Comparison of ENCODE assay signal across 7 cellular contexts in genomic region chr6:44220913-44221290, GRCh38. TPM values are rescaled to one million over a fixed set of nuclear protein-coding genes. Genes with fewer than 3 reads are reported as not detected.
DNase-seq lines count a peak whose midpoint lies in the region; ATAC-seq, FAIRE-seq and TF ChIP-seq lines count a peak whose summit lies in the region.
"Had no signal": no experiment of that assay in that cellular context is flagged by ENCODE, and none has a peak within 500 bp of the region (broad histone marks: within the 10 kb centered on the region; RNA-seq: fewer than 3 reads in every experiment).

No MANE protein-coding gene starts in this region.

- peaks cover 43% of the 10 kb centered on the region for H3K4me1 Mint-ChIP-seq in activated CD4-positive, alpha-beta memory T cell treated with anti-CD3 and anti-CD28 coated beads, Interleukin-2, amount 10 ng/mL, durations not matched to agents 7 days and 5 days
- H3K4me1 Mint-ChIP-seq in activated CD4-positive, alpha-beta memory T cell treated with anti-CD3 and anti-CD28 coated beads for 36 hours (ENCODE audit: low read depth) = peaks cover 34% of the 10 kb centered on the region

- TF ChIP-seq CTCF in kidney (IDR thresholded peaks at IDR 0.05; ENCODE audit: borderline replicate concordance, extremely low read depth, insufficient read depth) (no peak), tibial artery (IDR thresholded peaks at IDR 0.05) (no peak)

- DNase-seq in activated CD4-positive, alpha-beta memory T cell treated with anti-CD3 and anti-CD28 coated beads, Interleukin-2, amount 10 ng/mL, durations not matched to agents 7 days and 5 days = no peak
- no peak for DNase-seq in activated CD4-positive, alpha-beta memory T cell treated with anti-CD3 and anti-CD28 coated beads for 36 hours
- DNase-seq in kidney = peak; percentile 49
- DNase-seq in tibial artery = no peak
- DNase-seq in GF-D8 (lab: John Stamatoyannopoulos, UW) = no peak

- intact Hi-C loops in activated CD4-positive, alpha-beta memory T cell treated with anti-CD3 and anti-CD28 coated beads for 36 hours (cut with micrococcal nuclease) = loop anchor here (1.0 to 5.0 kb wide), 4 partner anchors 32 to 94 kb away; partner anchors contain the start of genes MRPL14, SLC35B2 and TMEM63B
- intact Hi-C loops in kidney (cut with DNase I) = no loop called here
- intact Hi-C loops in tibial artery (cut with DNase I; ENCODE audit: low total_unique reads) = no loop called here

- CTCF ChIA-PET in activated CD4-positive, alpha-beta memory T cell treated with anti-CD3 and anti-CD28 coated beads, Interleukin-2, amount 10 ng/mL, durations not matched to agents 7 days and 5 days (lab: Charles Lee) = interaction anchor here (0.9 to 2.9 kb wide), 7 partner anchors 14 to 52 kb away, joined by 3 to 15 read pairs (median 4); partner anchors contain the start of gene SLC35B2
- CTCF ChIA-PET in activated CD4-positive, alpha-beta memory T cell treated with anti-CD3 and anti-CD28 coated beads for 36 hours (lab: Charles Lee) = interaction anchor here (0.7 to 2.0 kb wide), 11 partner anchors 9 to 117 kb away, joined by 3 to 13 read pairs (median 4); partner anchors contain the start of genes HSP90AB1 and SLC35B2

- no peak for FAIRE-seq in kidney (lab: Jason Lieb, UNC)

- H3K9me3 ChIP-seq in kidney (ENCODE audit: control insufficient read depth in 1 of 2, low read length in 2 of 2) (no peaks in the 10 kb centered on the region), tibial artery (no peaks in the 10 kb centered on the region)

- H3K4me1 ChIP-seq in kidney (ENCODE audit: control insufficient read depth in 1 of 2, insufficient read depth in 1 of 2, low read depth in 1 of 2, low read length in 2 of 2) = peaks cover 14 to 32% of the 10 kb centered on the region in 2 donors
- peaks cover 0 to 86% (median 72%) of the 10 kb centered on the region in 4 donors for H3K4me1 ChIP-seq in tibial artery

- no peak overlapping the region for H3K4me3 Mint-ChIP-seq in activated CD4-positive, alpha-beta memory T cell treated with anti-CD3 and anti-CD28 coated beads, Interleukin-2, amount 10 ng/mL, durations not matched to agents 7 days and 5 days
- no peak overlapping the region for H3K4me3 Mint-ChIP-seq in activated CD4-positive, alpha-beta memory T cell treated with anti-CD3 and anti-CD28 coated beads for 36 hours

- no peak overlapping the region for H3K4me3 ChIP-seq in kidney (ENCODE audit: low read length in 2 of 2)
- H3K4me3 ChIP-seq in tibial artery = peak overlapping the region; percentile 68 to 83

- POLR2A ChIA-PET in activated CD4-positive, alpha-beta memory T cell treated with anti-CD3 and anti-CD28 coated beads, Interleukin-2, amount 10 ng/mL, durations not matched to agents 7 days and 5 days (lab: Charles Lee) = interaction anchor here (5.0 to 6.4 kb wide), 2 partner anchors 26 to 35 kb away, joined by 23 to 88 read pairs; partner anchors contain the start of genes HSP90AB1 and SLC35B2
- POLR2A ChIA-PET in activated CD4-positive, alpha-beta memory T cell treated with anti-CD3 and anti-CD28 coated beads for 36 hours (lab: Charles Lee) = interaction anchor here (1.2 to 5.1 kb wide), 2 partner anchors 26 to 36 kb away, joined by 4 to 93 read pairs; partner anchors contain the start of genes HSP90AB1 and SLC35B2

- H3K9ac ChIP-seq in kidney (ENCODE audit: low read length in 2 of 2) = no peak overlapping the region

- H3K27ac ChIP-seq in kidney (ENCODE audit: low read depth in 2 of 2, low read length in 2 of 2) = peak overlapping the region; percentile 86 to 91
- H3K27ac ChIP-seq in tibial artery = peak overlapping the region; percentile 97 to 99

- H3K36me3 Mint-ChIP-seq in activated CD4-positive, alpha-beta memory T cell treated with anti-CD3 and anti-CD28 coated beads, Interleukin-2, amount 10 ng/mL, durations not matched to agents 7 days and 5 days (ENCODE audit: low read depth) = no peaks in the 10 kb centered on the region
- peaks cover 4% of the 10 kb centered on the region for H3K36me3 Mint-ChIP-seq in activated CD4-positive, alpha-beta memory T cell treated with anti-CD3 and anti-CD28 coated beads for 36 hours

- no peak for ATAC-seq in HG03342 (IDR thresholded peaks at IDR 0.05; ENCODE audit: unreplicated experiment)

- H3K27me3 ChIP-seq in tibial artery = no peaks in the 10 kb centered on the region

- peaks cover 17% of the 10 kb centered on the region for H3K27me3 Mint-ChIP-seq in activated CD4-positive, alpha-beta memory T cell treated with anti-CD3 and anti-CD28 coated beads, Interleukin-2, amount 10 ng/mL, durations not matched to agents 7 days and 5 days
- peaks cover 9% of the 10 kb centered on the region for H3K27me3 Mint-ChIP-seq in activated CD4-positive, alpha-beta memory T cell treated with anti-CD3 and anti-CD28 coated beads for 36 hours

- H3K36me3 ChIP-seq in kidney (ENCODE audit: control insufficient read depth in 1 of 2, insufficient read depth in 2 of 2, low read length in 2 of 2) (no peaks in the 10 kb centered on the region), tibial artery (no peaks in the 10 kb centered on the region)

- peak overlapping the region; percentile 3 for H3K27ac Mint-ChIP-seq in activated CD4-positive, alpha-beta memory T cell treated with anti-CD3 and anti-CD28 coated beads, Interleukin-2, amount 10 ng/mL, durations not matched to agents 7 days and 5 days
- H3K27ac Mint-ChIP-seq in activated CD4-positive, alpha-beta memory T cell treated with anti-CD3 and anti-CD28 coated beads for 36 hours = no peak overlapping the region

- H3K9me3 Mint-ChIP-seq in activated CD4-positive, alpha-beta memory T cell treated with anti-CD3 and anti-CD28 coated beads, Interleukin-2, amount 10 ng/mL, durations not matched to agents 7 days and 5 days = no peaks in the 10 kb centered on the region
- H3K9me3 Mint-ChIP-seq in activated CD4-positive, alpha-beta memory T cell treated with anti-CD3 and anti-CD28 coated beads for 36 hours = no peaks in the 10 kb centered on the region

RNA-seq across cellular contexts. Expression of gene SLC29A1, which starts 2.5 kb away (rescaled TPM):
- total RNA-seq in activated CD4-positive, alpha-beta memory T cell treated with anti-CD3 and anti-CD28 coated beads, Interleukin-2, amount 10 ng/mL, durations not matched to agents 7 days and 5 days = 10 to 100 TPM; 24.8 to 25.4 TPM
- total RNA-seq in activated CD4-positive, alpha-beta memory T cell treated with anti-CD3 and anti-CD28 coated beads for 36 hours = 10 to 100 TPM; 47.6 to 50.0 TPM
- total RNA-seq in kidney = 74.6 TPM
- 50.1 TPM for polyA plus RNA-seq in kidney (ENCODE audit: insufficient read depth, low read depth, low replicate concordance)

RNA-seq across cellular contexts. Expression of gene MYMX, which starts 4.2 kb away (rescaled TPM):
- not detected for total RNA-seq in activated CD4-positive, alpha-beta memory T cell treated with anti-CD3 and anti-CD28 coated beads, Interleukin-2, amount 10 ng/mL, durations not matched to agents 7 days and 5 days
- not detected for total RNA-seq in activated CD4-positive, alpha-beta memory T cell treated with anti-CD3 and anti-CD28 coated beads for 36 hours
- total RNA-seq in kidney = 1.1 TPM
- 2.2 TPM for polyA plus RNA-seq in kidney (ENCODE audit: insufficient read depth, low read depth, low replicate concordance)
- polyA plus RNA-seq: AG04450 had no signal

RNA-seq across cellular contexts. Expression of gene HSP90AB1, which starts 26.0 kb away (rescaled TPM):
- 100 to 1,000 TPM; 478 to 479 TPM for total RNA-seq in activated CD4-positive, alpha-beta memory T cell treated with anti-CD3 and anti-CD28 coated beads, Interleukin-2, amount 10 ng/mL, durations not matched to agents 7 days and 5 days
- 1,000 to 10,000 TPM; 1,671 to 1,695 TPM for total RNA-seq in activated CD4-positive, alpha-beta memory T cell treated with anti-CD3 and anti-CD28 coated beads for 36 hours
- 551 TPM for total RNA-seq in kidney
- polyA plus RNA-seq in kidney (ENCODE audit: insufficient read depth, low read depth, low replicate concordance) = 499 TPM

RNA-seq across cellular contexts. Expression of gene SLC35B2, which starts 36.4 kb away (rescaled TPM):
- 10 to 100 TPM; 35.8 to 37.2 TPM for total RNA-seq in activated CD4-positive, alpha-beta memory T cell treated with anti-CD3 and anti-CD28 coated beads, Interleukin-2, amount 10 ng/mL, durations not matched to agents 7 days and 5 days
- 10 to 100 TPM; 16.5 to 16.8 TPM for total RNA-seq in activated CD4-positive, alpha-beta memory T cell treated with anti-CD3 and anti-CD28 coated beads for 36 hours
- 45.1 TPM for total RNA-seq in kidney
- 49.5 TPM for polyA plus RNA-seq in kidney (ENCODE audit: insufficient read depth, low read depth, low replicate concordance)

RNA-seq across cellular contexts. Expression of gene NFKBIE, which starts 44.4 kb away (rescaled TPM):
- total RNA-seq in activated CD4-positive, alpha-beta memory T cell treated with anti-CD3 and anti-CD28 coated beads, Interleukin-2, amount 10 ng/mL, durations not matched to agents 7 days and 5 days = 10 to 100 TPM; 20.8 to 21.7 TPM
- 10 to 100 TPM; 24.7 to 25.1 TPM for total RNA-seq in activated CD4-positive, alpha-beta memory T cell treated with anti-CD3 and anti-CD28 coated beads for 36 hours
- 19.0 TPM for total RNA-seq in kidney
- polyA plus RNA-seq in kidney (ENCODE audit: insufficient read depth, low read depth, low replicate concordance) = 12.6 TPM

Comparison
In these comparisons a context has a peak if more than half of its experiments do, and no peak if none do; other contexts are left out.
1. H3K4me3 ChIP-seq: peak in tibial artery (2 of 2); none in kidney (0 of 2).